8 cellular contexts compared by ENCODE assay signal in the genomic region with DNA sequence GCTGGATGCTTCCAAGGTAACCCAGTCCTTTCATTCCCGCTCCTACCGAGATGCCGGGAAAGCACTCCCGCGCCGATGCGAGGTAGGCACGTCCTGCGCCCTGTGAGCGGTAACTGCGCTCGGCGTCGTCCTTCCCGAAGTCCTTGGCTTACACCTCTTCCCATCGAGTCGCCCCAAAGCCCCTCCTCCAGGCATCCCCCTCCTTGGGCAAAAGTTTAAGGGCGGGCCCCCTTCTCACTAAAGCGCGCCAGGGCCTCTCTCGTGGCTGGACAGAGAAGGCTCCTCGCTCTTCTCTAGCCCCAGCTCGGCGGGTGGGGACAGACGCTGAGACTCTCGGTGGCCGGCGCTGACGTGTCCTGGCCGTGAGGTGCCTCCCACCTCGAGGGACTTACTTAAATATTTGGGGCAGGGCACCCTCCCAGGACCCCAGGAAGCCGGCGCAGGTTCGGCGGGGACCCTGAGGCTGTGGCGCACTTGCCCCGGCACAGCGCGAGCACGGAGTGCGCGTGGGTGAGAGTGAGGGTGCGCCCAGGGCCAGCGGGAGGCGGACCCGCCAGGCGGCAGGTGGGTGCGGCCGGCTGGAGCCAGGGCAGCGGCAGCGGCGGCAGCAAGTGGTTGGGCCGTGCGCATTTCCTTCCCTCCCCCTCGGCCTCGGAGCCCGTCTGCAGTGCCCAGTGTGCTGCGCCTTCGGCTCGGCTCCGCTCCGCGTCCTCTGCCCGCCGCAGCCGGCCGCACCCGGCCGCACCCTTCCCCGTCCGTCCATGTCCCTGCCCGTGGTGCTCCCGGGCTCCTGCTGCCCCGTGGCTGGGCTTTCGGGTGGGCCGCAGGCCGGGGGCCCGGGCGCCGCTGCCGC. TPM values are rescaled to one million over a fixed set of nuclear protein-coding genes. Genes with fewer than 3 reads are reported as not detected.
DNase-seq lines count a peak whose midpoint lies in the region; ATAC-seq and TF ChIP-seq lines count a peak whose summit lies in the region.

A gene with protein sequence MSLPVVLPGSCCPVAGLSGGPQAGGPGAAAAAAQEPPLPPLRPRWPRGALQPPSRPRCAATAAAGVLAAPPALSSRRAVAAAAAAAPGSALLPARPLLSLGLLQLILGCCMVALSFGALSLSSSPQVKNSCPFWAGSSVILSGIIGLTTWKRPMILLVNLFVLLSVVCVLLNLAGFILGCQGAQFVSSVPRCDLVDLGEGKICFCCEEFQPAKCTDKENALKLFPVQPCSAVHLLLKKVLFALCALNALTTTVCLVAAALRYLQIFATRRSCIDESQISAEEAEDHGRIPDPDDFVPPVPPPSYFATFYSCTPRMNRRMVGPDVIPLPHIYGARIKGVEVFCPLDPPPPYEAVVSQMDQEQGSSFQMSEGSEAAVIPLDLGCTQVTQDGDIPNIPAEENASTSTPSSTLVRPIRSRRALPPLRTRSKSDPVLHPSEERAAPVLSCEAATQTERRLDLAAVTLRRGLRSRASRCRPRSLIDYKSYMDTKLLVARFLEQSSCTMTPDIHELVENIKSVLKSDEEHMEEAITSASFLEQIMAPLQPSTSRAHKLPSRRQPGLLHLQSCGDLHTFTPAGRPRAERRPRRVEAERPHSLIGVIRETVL (plus strand): TSS at position 667 of the 853 bp plus-strand sequence. CDS start 95 bp downstream, at position 762.

- CTCF ChIA-PET in AG04449 (lab: Yijun Ruan, JAX) (no interaction called here), MCF 10A (lab: Yijun Ruan, JAX) (interaction anchor here (0.7 to 1.0 kb wide), 4 partner anchors 16 to 325 kb away, joined by 3 read pairs; no protein-coding TSS in a partner anchor)

- no TSS peak for BruUV-seq in MCF 10A (replicated peaks; lab: Mats Ljungman, UMichigan)

- H3K9me3 ChIP-seq in iPS-20b (ENCODE audit: insufficient read depth, low read depth, low read length), result no peaks in the 10 kb centered on the region

- H3K27me3 ChIP-seq in iPS-20b (ENCODE audit: insufficient read depth, low read length), result peaks cover 53% of the 10 kb centered on the region

- ATAC-seq in GM19467 (IDR thresholded peaks at IDR 0.05; ENCODE audit: unreplicated experiment) (peak; percentile 68), GM21529 (IDR thresholded peaks at IDR 0.05; ENCODE audit: unreplicated experiment) (no peak), GM18517 (IDR thresholded peaks at IDR 0.05; ENCODE audit: unreplicated experiment) (no peak)

- no peaks in the 10 kb centered on the region for H3K9me3 Mint-ChIP-seq in MCF 10A (ENCODE audit: unreplicated experiment)

- H3K4me1 Mint-ChIP-seq in MCF 10A (ENCODE audit: insufficient read depth, unreplicated experiment), result no peaks in the 10 kb centered on the region

- H3K36me3 ChIP-seq in iPS-20b (ENCODE audit: insufficient read depth, low read depth, low read length), result no peaks in the 10 kb centered on the region

- H3K4me3 ChIP-seq in AG04449 (ENCODE audit: low read depth, low read length), result peak within 1 kb of the TSS; percentile 48
- peak within 1 kb of the TSS; percentile 77 for H3K4me3 ChIP-seq in iPS-20b (ENCODE audit: low read length)
- peak within 1 kb of the TSS; percentile 42 for H3K4me3 ChIP-seq in skeletal muscle cell (ENCODE audit: low read depth, low read length)

- H3K4me1 ChIP-seq in iPS-20b (ENCODE audit: insufficient read depth, low read length), result peaks cover 13% of the 10 kb centered on the region; the same call in 1 of the 2 replicates

- H3K36me3 Mint-ChIP-seq in MCF 10A (ENCODE audit: insufficient read depth, unreplicated experiment), result no peaks in the 10 kb centered on the region

- no peak for DNase-seq in AG04449 (ENCODE audit: low read depth, low spot score)
- DNase-seq in NCI-H2171 treated with DMSO at 0.1 percent for 48 hours (lab: John Stamatoyannopoulos, UW), result peak; percentile 5
- DNase-seq in MCF 10A (ENCODE audit: unreplicated experiment), result peak; percentile 57
- no peak for DNase-seq in skeletal muscle cell (ENCODE audit: low read depth)

- no peak within 1 kb of the TSS for H3K27ac ChIP-seq in iPS-20b (ENCODE audit: low read length)

- intact Hi-C loops in MCF 10A (cut with micrococcal nuclease), result no loop called here

- H3K27ac Mint-ChIP-seq in MCF 10A (ENCODE audit: low read depth, unreplicated experiment), result no peak within 1 kb of the TSS

- peak within 1 kb of the TSS; percentile 62 for H3K4me3 Mint-ChIP-seq in MCF 10A (ENCODE audit: unreplicated experiment)

- TF ChIP-seq CTCF in AG04449 (IDR thresholded peaks at IDR 0.05; ENCODE audit: insufficient read depth, low read length, missing control alignments) (no peak), MCF 10A (IDR thresholded peaks at IDR 0.05; ENCODE audit: unreplicated experiment) (no peak)

- POLR2A ChIA-PET in AG04449 (lab: Yijun Ruan, JAX), result no interaction called here
- POLR2A ChIA-PET in MCF 10A (lab: Yijun Ruan, JAX), result interaction anchor here (0.5 to 1.2 kb wide), 2 partner anchors 10 to 27 kb away, joined by 3 read pairs; no protein-coding TSS in a partner anchor

- peak within 1 kb of the TSS; percentile 68; the same call in 1 of the 2 replicates for H3K9ac ChIP-seq in iPS-20b (ENCODE audit: low read depth, low read length)

- H3K27me3 Mint-ChIP-seq in MCF 10A (ENCODE audit: insufficient read depth, unreplicated experiment), result peaks cover 40% of the 10 kb centered on the region

RNA-seq across cellular contexts. Expression of the gene that starts here (rescaled TPM):
- total RNA-seq in MCF 10A (2022), result 0.35 and 0.74 TPM in 2 replicates

Comparison
In these comparisons a context has a peak if more than half of its experiments do, and no peak if none do; other contexts are left out.
1. Peak in DNase-seq in MCF 10A; RNA of the gene not detected or under 1 TPM.